Comparison of ENCODE assay signal across 8 cellular contexts in the genomic region with DNA sequence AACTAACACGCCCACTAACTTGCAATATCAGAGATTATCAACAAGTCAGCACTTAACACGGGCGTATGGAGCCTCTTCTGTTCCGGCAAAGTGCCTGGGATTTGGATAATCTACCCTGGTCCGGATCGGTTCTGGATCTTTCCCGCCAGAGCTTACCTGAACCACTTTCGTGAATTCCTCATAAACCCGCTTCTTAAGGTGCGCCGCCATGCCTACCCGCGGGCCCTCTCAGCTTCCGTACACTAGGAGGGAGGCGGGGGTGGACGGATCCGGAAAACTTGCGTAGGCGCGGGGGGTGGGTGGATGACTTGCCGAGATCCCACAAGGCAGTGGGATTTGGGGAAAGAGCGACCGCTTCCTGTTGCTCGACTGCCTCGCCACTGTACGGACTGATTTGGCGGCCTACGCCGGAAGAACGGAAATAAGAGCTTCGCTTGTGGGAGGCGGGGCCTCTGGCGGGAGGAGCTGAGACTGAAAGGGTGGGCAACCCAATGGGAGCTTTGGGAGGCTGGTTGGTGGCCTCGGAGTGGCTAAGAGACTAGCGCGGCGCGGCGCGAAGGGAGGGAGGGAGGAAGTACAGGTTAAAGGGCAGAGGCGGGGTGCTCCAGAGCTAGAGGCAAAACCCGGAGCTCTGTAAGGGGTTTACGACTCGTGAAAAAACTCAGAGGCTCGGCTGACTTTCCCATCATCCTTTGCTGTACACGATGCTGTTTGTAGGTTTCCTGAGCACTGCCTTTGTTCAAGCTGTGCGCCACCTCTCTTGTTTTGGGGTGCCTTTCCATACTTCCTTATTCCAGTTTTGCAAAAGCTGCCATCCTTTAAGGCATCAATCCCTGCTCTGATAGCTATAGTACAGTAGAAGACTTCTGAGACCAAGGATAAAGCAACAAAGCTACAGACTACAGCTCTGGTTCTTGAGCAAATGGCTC. TPM values are rescaled to one million over a fixed set of nuclear protein-coding genes. Genes with fewer than 3 reads are reported as not detected.
DNase-seq lines count a peak whose midpoint lies in the region; ATAC-seq and TF ChIP-seq lines count a peak whose summit lies in the region.

A gene with protein sequence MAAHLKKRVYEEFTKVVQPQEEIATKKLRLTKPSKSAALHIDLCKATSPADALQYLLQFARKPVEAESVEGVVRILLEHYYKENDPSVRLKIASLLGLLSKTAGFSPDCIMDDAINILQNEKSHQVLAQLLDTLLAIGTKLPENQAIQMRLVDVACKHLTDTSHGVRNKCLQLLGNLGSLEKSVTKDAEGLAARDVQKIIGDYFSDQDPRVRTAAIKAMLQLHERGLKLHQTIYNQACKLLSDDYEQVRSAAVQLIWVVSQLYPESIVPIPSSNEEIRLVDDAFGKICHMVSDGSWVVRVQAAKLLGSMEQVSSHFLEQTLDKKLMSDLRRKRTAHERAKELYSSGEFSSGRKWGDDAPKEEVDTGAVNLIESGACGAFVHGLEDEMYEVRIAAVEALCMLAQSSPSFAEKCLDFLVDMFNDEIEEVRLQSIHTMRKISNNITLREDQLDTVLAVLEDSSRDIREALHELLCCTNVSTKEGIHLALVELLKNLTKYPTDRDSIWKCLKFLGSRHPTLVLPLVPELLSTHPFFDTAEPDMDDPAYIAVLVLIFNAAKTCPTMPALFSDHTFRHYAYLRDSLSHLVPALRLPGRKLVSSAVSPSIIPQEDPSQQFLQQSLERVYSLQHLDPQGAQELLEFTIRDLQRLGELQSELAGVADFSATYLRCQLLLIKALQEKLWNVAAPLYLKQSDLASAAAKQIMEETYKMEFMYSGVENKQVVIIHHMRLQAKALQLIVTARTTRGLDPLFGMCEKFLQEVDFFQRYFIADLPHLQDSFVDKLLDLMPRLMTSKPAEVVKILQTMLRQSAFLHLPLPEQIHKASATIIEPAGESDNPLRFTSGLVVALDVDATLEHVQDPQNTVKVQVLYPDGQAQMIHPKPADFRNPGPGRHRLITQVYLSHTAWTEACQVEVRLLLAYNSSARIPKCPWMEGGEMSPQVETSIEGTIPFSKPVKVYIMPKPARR (minus strand): TSS at position 235 of the 929 bp plus-strand sequence. CDS start 25 bp downstream, at position 210.

- H3K27ac ChIP-seq in prostate gland (peak within 1 kb of the TSS; percentile 68 to 70), urinary bladder (ENCODE audit: low read depth) (peak within 1 kb of the TSS; percentile 83)

- no peaks in the 10 kb centered on the region for H3K9me3 ChIP-seq in prostate gland

- DNase-seq in NCI-H187 treated with DMSO at 0.1 percent for 48 hours (lab: John Stamatoyannopoulos, UW) (peak; percentile 98), anterior cingulate cortex (lab: John Stamatoyannopoulos, UW) (peak; percentile 85 to 100 (median 99)), left ventricle myocardium superior (peak; percentile 99), prostate gland (ENCODE audit: low spot score) (peak; percentile 99)

- intact Hi-C loops in T-helper 2 cell treated with Interferon-gamma antibody and Interleukin-4, amounts not matched to agents 100 ng/mL and 5 ng/mL, for 36 hours (cut with micrococcal nuclease): loop anchor here (1.0 to 5.0 kb wide), 8 partner anchors 52 to 580 kb away; a partner anchor contains a TSS
- intact Hi-C loops in left ventricle myocardium superior (cut with micrococcal nuclease): loop anchor here (10.0 kb wide), 1 partner anchor 170 kb away; a partner anchor contains a TSS
- intact Hi-C loops in prostate gland (cut with DNase I): loop anchor here (1.0 to 10.0 kb wide), 3 partner anchors 50 to 357 kb away; a partner anchor contains a TSS

- ATAC-seq in GM18499 (IDR thresholded peaks at IDR 0.05; ENCODE audit: insufficient read depth, unreplicated experiment) (peak; percentile 98), HG02943 (IDR thresholded peaks at IDR 0.05; ENCODE audit: low read depth, unreplicated experiment) (peak; percentile 97), left ventricle myocardium superior (peak; percentile 99)

- H3K4me3 ChIP-seq in prostate gland (peak within 1 kb of the TSS; percentile 47 to 55), urinary bladder (ENCODE audit: low read depth, low read length) (peak within 1 kb of the TSS; percentile 62)

- WGBS in prostate gland: under 1% methylated on average over 47 of the region's 47 CpGs
- under 1% methylated on average over 47 of the region's 47 CpGs for WGBS in urinary bladder

- no peaks in the 10 kb centered on the region for H3K27me3 ChIP-seq in prostate gland (replicated peaks; ENCODE audit: insufficient read depth)

- H3K4me1 ChIP-seq in prostate gland (replicated peaks) (peaks cover 7% of the 10 kb centered on the region), urinary bladder (ENCODE audit: insufficient read depth) (peaks cover 2% of the 10 kb centered on the region)

- peak in 1 of 4 experiments; percentile 11 for TF ChIP-seq CTCF in prostate gland (IDR thresholded peaks at IDR 0.05)

- H3K36me3 ChIP-seq in prostate gland (no peaks in the 10 kb centered on the region), urinary bladder (ENCODE audit: insufficient read depth) (no peaks in the 10 kb centered on the region)

- peak; percentile 30 for TF ChIP-seq POLR2A in prostate gland (IDR thresholded peaks at IDR 0.05)

RNA-seq across cellular contexts. Expression of the gene that starts here (rescaled TPM):
- total RNA-seq in T-helper 2 cell treated with Interferon-gamma antibody and Interleukin-4, amounts not matched to agents 100 ng/mL and 5 ng/mL, for 36 hours: 56.4 and 57.1 TPM in 2 replicates
- total RNA-seq in left ventricle myocardium superior (14.5 TPM), prostate gland (10 to 100 TPM; 30.1 to 31.0 TPM), urinary bladder (50.4 TPM)
- polyA plus RNA-seq in urinary bladder: 14.5 TPM

Comparison
In these comparisons a context has a peak if more than half of its experiments do, and no peak if none do; other contexts are left out.
1. Peak in every context shown above with its lines: DNase-seq, ATAC-seq, H3K4me3 ChIP-seq and H3K27ac ChIP-seq.